In genomic region chr10:69734416-69734796, GRCh38 we compare ENCODE assay signal across 20 cellular contexts.
DNase-seq lines count a peak whose midpoint lies in the region; ATAC-seq, FAIRE-seq and TF ChIP-seq lines count a peak whose summit lies in the region.
"Had no signal": no experiment of that assay in that cellular context is flagged by ENCODE, and none has a peak within 500 bp of the region (broad histone marks: within the 10 kb centered on the region; RNA-seq: fewer than 3 reads in every experiment).

No MANE protein-coding gene starts in this region.

- no peaks in the 10 kb centered on the region for H3K9me2 ChIP-seq in MM.1S (replicated peaks; ENCODE audit: insufficient read depth, low read length)

- H3K4me2 ChIP-seq in MM.1S (ENCODE audit: low read depth, low read length) = peak overlapping the region; percentile 28; the same call in 1 of the 2 replicates

- intact Hi-C loops in psoas muscle (cut with DNase I) = loop anchor here in 1 of 2 donors (5.0 kb wide), 1 partner anchor 68 kb away; the partner anchor contains the start of gene COL13A1

- ATAC-seq in psoas muscle = no peak
- ATAC-seq: effector memory CD8-positive, alpha-beta T cell; upper lobe of right lung had no signal

- CTCF ChIA-PET in HEK293 (lab: Yijun Ruan, JAX) = interaction anchor here (0.5 to 2.6 kb wide), 4 partner anchors 8 to 180 kb away, joined by 3 to 16 read pairs (median 8); no protein-coding TSS in a partner anchor

- WGBS in psoas muscle, 3 donors = 86 to 95% (median 88%) methylated on average over 8 of the region's 8 CpGs

- DNase-seq in MM.1S (no peak), bronchial epithelial cell (ENCODE audit: low read depth) (no peak), psoas muscle (no peak), NCI-H2196 (lab: John Stamatoyannopoulos, UW; ENCODE audit: unreplicated experiment) (no peak), middle frontal gyrus (ENCODE audit: extremely low spot score, low spot score) (no peak), SIG-M5 treated with dmso at 0.1 percent for 504 hours (lab: John Stamatoyannopoulos, UW; ENCODE audit: unreplicated experiment) (no peak)
- DNase-seq: activated CD4-positive, alpha-beta T cell treated with anti-CD3 and anti-CD28 coated beads for 4 hours; activated naive CD4-positive, alpha-beta T cell treated with Interleukin-2 at 50 U/mL for 16 hours; AML-193; Caco-2; effector memory CD8-positive, alpha-beta T cell; NCI-H1105 treated with DMSO at 0.1 percent for 48 hours; NCI-H2081; NCI-H510A; Right ventricle myocardium superior; stimulated activated CD4-positive, alpha-beta T cell treated with anti-CD3 and anti-CD28 coated beads, Interleukin-4, amount 100 ng/mL, for 1 hour; stomach; upper lobe of right lung had no signal

- POLR2A ChIA-PET in HEK293 (lab: Yijun Ruan, JAX) = no interaction called here

- H3K27ac ChIP-seq in HEK293 (ENCODE audit: extremely low read depth, low read depth, low read length) (no peak overlapping the region), MM.1S (ENCODE audit: low read length) (no peak overlapping the region), psoas muscle (peak overlapping the region; percentile 76)
- H3K27ac ChIP-seq: prostate gland had no signal

- H3K4me3 ChIP-seq in HEK293 (ENCODE audit: low read depth, low read length) = no peak overlapping the region
- H3K4me3 ChIP-seq in MM.1S (ENCODE audit: low read length) = no peak overlapping the region
- H3K4me3 ChIP-seq in bronchial epithelial cell (ENCODE audit: low read depth, low read length) = no peak overlapping the region
- H3K4me3 ChIP-seq in psoas muscle = no peak overlapping the region
- H3K4me3 ChIP-seq: prostate gland, stomach, upper lobe of right lung had no signal

- no peak for TF ChIP-seq CTCF in HEK293 (tag by site-specific recombination; IDR thresholded peaks at IDR 0.05)
- no peak for TF ChIP-seq CTCF in MM.1S (IDR thresholded peaks at IDR 0.05; ENCODE audit: low read length)
- no peak for TF ChIP-seq CTCF in bronchial epithelial cell (IDR thresholded peaks at IDR 0.05; ENCODE audit: insufficient read depth, low read length, severe bottlenecking)
- no peak for TF ChIP-seq CTCF in psoas muscle (IDR thresholded peaks at IDR 0.05)

- no peaks in the 10 kb centered on the region for H3K79me2 ChIP-seq in MM.1S (ENCODE audit: low read length)

- H3K4me1 ChIP-seq in HEK293 (ENCODE audit: control insufficient read depth, insufficient read depth, low read length) (no peaks in the 10 kb centered on the region), MM.1S (ENCODE audit: low read length) (peaks cover 15% of the 10 kb centered on the region), psoas muscle (peaks cover 77% of the 10 kb centered on the region)
- H3K4me1 ChIP-seq: Caco-2, upper lobe of right lung had no signal

- H3K36me3 ChIP-seq in HEK293 (ENCODE audit: control insufficient read depth in 2 of 2, insufficient read depth in 1 of 2, low read length in 2 of 2) (no peaks in the 10 kb centered on the region), MM.1S (replicated peaks; ENCODE audit: insufficient read depth, low read length) (no peaks in the 10 kb centered on the region), bronchial epithelial cell (ENCODE audit: control insufficient read depth, insufficient read depth, low read length) (no peaks in the 10 kb centered on the region), psoas muscle (ENCODE audit: insufficient read depth in 1 of 2, low read depth in 1 of 2) (no peaks in the 10 kb centered on the region)
- H3K36me3 ChIP-seq: prostate gland, stomach, upper lobe of right lung had no signal

- no peak overlapping the region for H3K9ac ChIP-seq in MM.1S (ENCODE audit: low read length)

- H3K9me3 ChIP-seq in HEK293 (ENCODE audit: control insufficient read depth, insufficient read depth, low read depth, low read length) (no peaks in the 10 kb centered on the region), MM.1S (replicated peaks; ENCODE audit: insufficient read depth, low read length) (no peaks in the 10 kb centered on the region), psoas muscle (no peaks in the 10 kb centered on the region)
- H3K9me3 ChIP-seq: prostate gland, stomach, upper lobe of right lung had no signal

- H2AFZ ChIP-seq in MM.1S (ENCODE audit: low read length) = no peak overlapping the region

- FAIRE-seq in bronchial epithelial cell (lab: Jason Lieb, UNC) = peak; percentile 98

- 0 out of 2 replicates have a peak, but pooled peaks cover 5% of the 10 kb centered on the region for H4K20me1 ChIP-seq in MM.1S (ENCODE audit: insufficient read depth, low read length)

- H3K27me3 ChIP-seq in MM.1S (replicated peaks; ENCODE audit: insufficient read depth, low read length) (peaks cover 92% of the 10 kb centered on the region), bronchial epithelial cell (ENCODE audit: control insufficient read depth, insufficient read depth, low read length) (no peaks in the 10 kb centered on the region), psoas muscle (ENCODE audit: insufficient read depth in 3 of 3, low read length in 2 of 3) (no peaks in the 10 kb centered on the region)
- H3K27me3 ChIP-seq: stomach, upper lobe of right lung had no signal

- H3F3A ChIP-seq in MM.1S (ENCODE audit: insufficient read depth, low read length) = no peaks in the 10 kb centered on the region

TF ChIP-seq in HEK293, 187 proteins besides CTCF, POLR2A, EP300 and RAD21:
- TF ChIP-seq ZNF473 (tag by site-specific recombination; IDR thresholded peaks at IDR 0.05) (no peak), ZNF140 (tag by site-specific recombination; IDR thresholded peaks at IDR 0.05) (no peak), ZNF37A (tag by site-specific recombination; IDR thresholded peaks at IDR 0.05) (no peak), ZSCAN4 (tag by site-specific recombination; IDR thresholded peaks at IDR 0.05) (peak; percentile 64)
